ENCODE assay signal across 18 cellular contexts in genomic region chr22:27537481-27537891, GRCh38.
DNase-seq lines count a peak whose midpoint lies in the region; ATAC-seq and TF ChIP-seq lines count a peak whose summit lies in the region.
"Had no signal": no experiment of that assay in that cellular context is flagged by ENCODE, and none has a peak within 500 bp of the region (broad histone marks: within the 10 kb centered on the region; RNA-seq: fewer than 3 reads in every experiment).

No MANE protein-coding gene starts in this region.

- no peak overlapping the region for H3K27ac ChIP-seq in BLaER1 treated with 17β-estradiol and CSF1 and Interleukin-3, amounts not matched to agents 10 nM and 100 nM
- H3K27ac ChIP-seq in trophoblast cell (ENCODE audit: low read depth, low read length), result no peak overlapping the region
- H3K27ac ChIP-seq: VCaP had no signal

- no peak for TF ChIP-seq CTCF in WTC11 (IDR thresholded peaks at IDR 0.05)

- DNase-seq in WTC11 (ENCODE audit: low spot score), result no peak
- peak; percentile 37 for DNase-seq in left cardiac atrium
- DNase-seq in trophoblast cell, result peak in 1 of 2 donors; percentile 13
- no peak for DNase-seq in HAP-1 (ENCODE audit: low spot score in 2 of 2)
- no peak for DNase-seq in cerebellar nuclear complex (lab: John Stamatoyannopoulos, UW)
- no peak for DNase-seq in NCI-H2171 treated with DMSO at 0.1 percent for 48 hours (lab: John Stamatoyannopoulos, UW)
- DNase-seq: activated CD4-positive, alpha-beta memory T cell treated with anti-CD3 and anti-CD28 coated beads for 36 hours; activated T-cell treated with anti-CD3 and anti-CD28 coated beads, Interleukin-2, amount 50 U/mL, for 1 hour; COR-L47; cortex of kidney; NCI-H1694; SHP77 had no signal

- H2AK5ac ChIP-seq in trophoblast cell (ENCODE audit: low read length), result peak overlapping the region; percentile 35

- no peaks in the 10 kb centered on the region for H3K27me3 Mint-ChIP-seq in WTC11 (ENCODE audit: low read depth)
- H3K27me3 Mint-ChIP-seq: activated CD4-positive, alpha-beta memory T cell treated with anti-CD3 and anti-CD28 coated beads for 36 hours; natural killer cell treated with Interleukin-12 subunit alpha and Interleukin-12 subunit beta and Interleukin-15 and Interleukin-18, amount 100 ng/mL, for 72 hours had no signal

- peak overlapping the region; percentile 40 for H4K8ac ChIP-seq in trophoblast cell (ENCODE audit: low read depth, low read length)

- no peak for ATAC-seq in WTC11
- peak in 1 of 2 donors; percentile 77 for ATAC-seq in left cardiac atrium
- no peak for ATAC-seq in HG03457 (IDR thresholded peaks at IDR 0.05; ENCODE audit: unreplicated experiment)
- ATAC-seq: natural killer cell treated with Interleukin-12 subunit alpha and Interleukin-12 subunit beta and Interleukin-15 and Interleukin-18, amount 100 ng/mL, for 72 hours had no signal

- H3K9me3 Mint-ChIP-seq in WTC11, result no peaks in the 10 kb centered on the region
- H3K9me3 Mint-ChIP-seq: activated CD4-positive, alpha-beta memory T cell treated with anti-CD3 and anti-CD28 coated beads for 36 hours; activated naive CD4-positive, alpha-beta T cell treated with anti-CD3 and anti-CD28 coated beads, Interleukin-2, amount 50 U/mL, for 24 hours; natural killer cell treated with Interleukin-12 subunit alpha and Interleukin-12 subunit beta and Interleukin-15 and Interleukin-18, amount 100 ng/mL, for 72 hours; T-helper 1 cell treated with Interleukin-12 subunit alpha and Interleukin-12 subunit beta and Interleukin-4 antibody, amounts not matched to agents 30 μg/mL and 1 μg/mL, for 36 hours had no signal

- no peak overlapping the region for H4K12ac ChIP-seq in trophoblast cell (ENCODE audit: low read depth, low read length)

- H3K36me3 Mint-ChIP-seq in WTC11, result no peaks in the 10 kb centered on the region
- H3K36me3 Mint-ChIP-seq: activated CD4-positive, alpha-beta memory T cell treated with anti-CD3 and anti-CD28 coated beads for 36 hours; activated naive CD4-positive, alpha-beta T cell treated with anti-CD3 and anti-CD28 coated beads, Interleukin-2, amount 50 U/mL, for 24 hours; natural killer cell treated with Interleukin-12 subunit alpha and Interleukin-12 subunit beta and Interleukin-15 and Interleukin-18, amount 100 ng/mL, for 72 hours had no signal

- no peaks in the 10 kb centered on the region for H3K79me1 ChIP-seq in trophoblast cell (ENCODE audit: low read length)

- H3K4me1 Mint-ChIP-seq in WTC11, result peaks cover 44% of the 10 kb centered on the region
- H3K4me1 Mint-ChIP-seq: activated naive CD4-positive, alpha-beta T cell treated with anti-CD3 and anti-CD28 coated beads, Interleukin-2, amount 50 U/mL, for 24 hours had no signal

- H4K20me1 ChIP-seq in BLaER1 treated with 17β-estradiol and CSF1 and Interleukin-3, amounts not matched to agents 10 nM and 100 nM, result no peaks in the 10 kb centered on the region; a peak in 1 of 22 replicates

- H2BK5ac ChIP-seq in trophoblast cell (ENCODE audit: low read depth, low read length, poor library complexity), result no peak overlapping the region

- no peak overlapping the region for H3K18ac ChIP-seq in trophoblast cell (ENCODE audit: low read length)

- H3K9me3 ChIP-seq in BLaER1 treated with 17β-estradiol and CSF1 and Interleukin-3, amounts not matched to agents 10 nM and 100 nM (replicated peaks in 1 of 11), result no peaks in the 10 kb centered on the region
- H3K9me3 ChIP-seq in trophoblast cell (ENCODE audit: insufficient read depth, low read depth, low read length) (no peaks in the 10 kb centered on the region), HAP-1 (no peaks in the 10 kb centered on the region)

- intact Hi-C loops in left cardiac atrium (cut with DNase I), result no loop called here

- no peak overlapping the region for H3K27ac Mint-ChIP-seq in WTC11
- H3K27ac Mint-ChIP-seq: activated CD4-positive, alpha-beta memory T cell treated with anti-CD3 and anti-CD28 coated beads for 36 hours; activated naive CD4-positive, alpha-beta T cell treated with anti-CD3 and anti-CD28 coated beads, Interleukin-2, amount 50 U/mL, for 24 hours; natural killer cell treated with Interleukin-12 subunit alpha and Interleukin-12 subunit beta and Interleukin-15 and Interleukin-18, amount 100 ng/mL, for 72 hours; T-helper 1 cell treated with Interleukin-12 subunit alpha and Interleukin-12 subunit beta and Interleukin-4 antibody, amounts not matched to agents 30 μg/mL and 1 μg/mL, for 36 hours had no signal

- no peak overlapping the region for H3K14ac ChIP-seq in trophoblast cell (ENCODE audit: low read length)

- CTCF ChIA-PET in WTC11 (lab: Charles Lee), result interaction anchor here (0.6 to 1.8 kb wide), 4 partner anchors 11 to 145 kb away, joined by 3 to 7 read pairs (median 6); no protein-coding TSS in a partner anchor

- no peaks in the 10 kb centered on the region for H3K36me3 ChIP-seq in BLaER1 treated with 17β-estradiol and CSF1 and Interleukin-3, amounts not matched to agents 10 nM and 100 nM
- H3K36me3 ChIP-seq in trophoblast cell (ENCODE audit: control insufficient read depth in 1 of 2, insufficient read depth in 2 of 2, low read length in 2 of 2) (no peaks in the 10 kb centered on the region), HAP-1 (replicated peaks) (no peaks in the 10 kb centered on the region)

- peak overlapping the region; percentile 32 for H2BK12ac ChIP-seq in trophoblast cell (ENCODE audit: low read length)

- no peak overlapping the region for H2AFZ ChIP-seq in trophoblast cell (ENCODE audit: insufficient read depth, low read length, poor library complexity)

- H2BK120ac ChIP-seq in trophoblast cell (ENCODE audit: insufficient read depth, low read length, poor library complexity), result no peak overlapping the region

- H3K79me2 ChIP-seq in trophoblast cell (ENCODE audit: control insufficient read depth, insufficient read depth, low read length, poor library complexity), result no peaks in the 10 kb centered on the region

- peak overlapping the region; percentile 4 for H4K91ac ChIP-seq in trophoblast cell (ENCODE audit: low read depth, low read length)

- no peak overlapping the region; a peak in 1 of 22 replicates for H3K9ac ChIP-seq in BLaER1 treated with 17β-estradiol and CSF1 and Interleukin-3, amounts not matched to agents 10 nM and 100 nM
- H3K9ac ChIP-seq in trophoblast cell (ENCODE audit: low read length), result no peak overlapping the region

- in situ Hi-C loops in HAP-1 (cut with MboI; ENCODE audit: low sequenced_read_pairs), result no loop called here

- peaks cover 0 to 24% (median 15%) of the 10 kb centered on the region in 10 experiments; a peak in 14 of 20 replicates for H3K4me1 ChIP-seq in BLaER1 treated with 17β-estradiol and CSF1 and Interleukin-3, amounts not matched to agents 10 nM and 100 nM
- H3K4me1 ChIP-seq in trophoblast cell (ENCODE audit: control insufficient read depth in 1 of 2, insufficient read depth in 2 of 2, low read length in 2 of 2) (peaks cover 4 to 5% of the 10 kb centered on the region in 2 experiments), HAP-1 (no peaks in the 10 kb centered on the region)

- peak overlapping the region in 7 of 11 experiments; percentile 1 to 45 (median 23); a peak in 8 of 22 replicates for H3K4me2 ChIP-seq in BLaER1 treated with 17β-estradiol and CSF1 and Interleukin-3, amounts not matched to agents 10 nM and 100 nM
- H3K4me2 ChIP-seq in trophoblast cell (ENCODE audit: low read length), result no peak overlapping the region

- no peak overlapping the region for H3K23ac ChIP-seq in trophoblast cell (ENCODE audit: low read length)

- H3K4me3 ChIP-seq in BLaER1 treated with 17β-estradiol and CSF1 and Interleukin-3, amounts not matched to agents 10 nM and 100 nM, result no peak overlapping the region
- no peak overlapping the region for H3K4me3 ChIP-seq in trophoblast cell (ENCODE audit: low read depth, low read length)
- no peak overlapping the region for H3K4me3 ChIP-seq in HAP-1

- POLR2A ChIA-PET in WTC11 (lab: Charles Lee), result interaction anchor here (0.8 kb wide), 1 partner anchor 11 kb away, joined by 3 read pairs; no protein-coding TSS in a partner anchor

- no peak overlapping the region for H3K4ac ChIP-seq in trophoblast cell (ENCODE audit: low read depth, low read length)

- H3K4me3 Mint-ChIP-seq in WTC11, result no peak overlapping the region
- H3K4me3 Mint-ChIP-seq: activated CD4-positive, alpha-beta memory T cell treated with anti-CD3 and anti-CD28 coated beads for 36 hours; activated naive CD4-positive, alpha-beta T cell treated with anti-CD3 and anti-CD28 coated beads, Interleukin-2, amount 50 U/mL, for 24 hours; natural killer cell treated with Interleukin-12 subunit alpha and Interleukin-12 subunit beta and Interleukin-15 and Interleukin-18, amount 100 ng/mL, for 72 hours; T-helper 1 cell treated with Interleukin-12 subunit alpha and Interleukin-12 subunit beta and Interleukin-4 antibody, amounts not matched to agents 30 μg/mL and 1 μg/mL, for 36 hours had no signal

- whole genome bisulfite sequencing in trophoblast cell (ENCODE audit: extremely low coverage, insufficient coverage, insufficient read length), result no CpG with 5 or more reads among the region's 16 CpGs

- H3K27me3 ChIP-seq in BLaER1 treated with 17β-estradiol and CSF1 and Interleukin-3, amounts not matched to agents 10 nM and 100 nM, result no peaks in the 10 kb centered on the region
- H3K27me3 ChIP-seq in trophoblast cell (ENCODE audit: insufficient read depth, low read length), result no peaks in the 10 kb centered on the region
- H3K27me3 ChIP-seq in HAP-1 (ENCODE audit: low read depth), result no peaks in the 10 kb centered on the region

TF ChIP-seq in WTC11, 78 proteins besides CTCF, POLR2A, EP300 and RAD21:
- TF ChIP-seq NR1H2 (CRISPR knock-in tag; IDR thresholded peaks at IDR 0.05) (no peak), USF2 (CRISPR knock-in tag; IDR thresholded peaks at IDR 0.05) (peak; percentile 46; the same call in 1 of the 2 replicates), CDX4 (CRISPR knock-in tag; IDR thresholded peaks at IDR 0.05; ENCODE audit: borderline replicate concordance) (no peak)
